Comparison of ENCODE assay signal across 26 cellular contexts in genomic region chr18:66159451-66159850, GRCh38.
"Had no signal": no experiment of that assay in that cellular context is flagged by ENCODE, and none has a peak within 500 bp of the region (broad histone marks: within the 10 kb centered on the region; RNA-seq: fewer than 3 reads in every experiment).

No MANE protein-coding gene starts in this region.

- H3K4me1 ChIP-seq: stomach, suprapubic skin, testis, thyroid gland, tibial artery, tibial nerve, transverse colon, upper lobe of left lung, upper lobe of right lung, uterus, vagina had no signal

- H3K4me3 ChIP-seq: stomach, suprapubic skin, testis, thoracic aorta, thyroid gland, tibial artery, tibial nerve, transverse colon, upper lobe of left lung, upper lobe of right lung, uterus, vagina had no signal

- H3K27ac ChIP-seq: stomach, suprapubic skin, testis, thoracic aorta, thyroid gland, tibial artery, tibial nerve, transverse colon, upper lobe of left lung, upper lobe of right lung, uterus, vagina had no signal

- FAIRE-seq: urothelium cell line had no signal

- H3K27me3 ChIP-seq: stomach, suprapubic skin, testis, thyroid gland, tibial artery, tibial nerve, transverse colon, upper lobe of left lung, upper lobe of right lung, uterus, vagina had no signal

- ATAC-seq: stimulated activated effector memory CD8-positive, alpha-beta T cell treated with anti-CD3 and anti-CD28 coated beads, Interleukin-12 subunit alpha, Interleukin-12 subunit beta, amount 100 ng/mL, for 72 hours; stimulated activated memory B cell treated with anti-CD40 and anti-IgM and Interleukin-4, amounts not matched to agents 10 μg/mL and 1 μg/mL and 100 μg/mL, for 72 hours; stimulated activated naive B cell treated with anti-CD40 and anti-IgM and Interleukin-4, amounts not matched to agents 10 μg/mL and 1 μg/mL and 100 μg/mL, for 72 hours; stimulated activated naive CD8-positive, alpha-beta T cell treated with anti-CD3 and anti-CD28 coated beads, Interleukin-15, amount 100 ng/mL, for 72 hours; stimulated activated naive CD8-positive, alpha-beta T cell treated with anti-CD3 and anti-CD28 coated beads, Interleukin-15, Interleukin-2, amounts not matched to agents 100 U/mL and 50 U/mL, for 24 hours; upper lobe of right lung had no signal

- H3K9me3 ChIP-seq: stomach, suprapubic skin, testis, thoracic aorta, thyroid gland, tibial artery, transverse colon, upper lobe of left lung, upper lobe of right lung, uterus, vagina had no signal

- H3K36me3 ChIP-seq: stomach, suprapubic skin, thoracic aorta, thyroid gland, tibial artery, tibial nerve, transverse colon, upper lobe of left lung, upper lobe of right lung, uterus, vagina had no signal

- DNase-seq: stimulated activated CD4-positive, alpha-beta T cell treated with anti-CD3 and anti-CD28 coated beads, Interleukin-2, amount 100 ng/mL, for 48 hours; stimulated activated CD4-positive, alpha-beta T cell treated with anti-CD3 and anti-CD28 coated beads, Interleukin-4, amount 100 ng/mL, for 1 hour; stimulated activated CD4-positive, alpha-beta T cell treated with anti-CD3 and anti-CD28 coated beads, Interleukin-4, amount 100 ng/mL, for 24 hours; stimulated activated CD4-positive, alpha-beta T cell treated with anti-CD3 and anti-CD28 coated beads, Interleukin-4, amount 100 ng/mL, for 4 hours; stimulated activated CD8-positive, alpha-beta memory T cell treated with anti-CD3 and anti-CD28 coated beads, Interleukin-4, amount 100 ng/mL, for 48 hours; stimulated activated naive B cell treated with anti-CD40 and anti-IgM and Interleukin-4, amounts not matched to agents 10 μg/mL and 1 μg/mL and 100 μg/mL, for 72 hours; stimulated activated naive CD4-positive, alpha-beta T cell; stimulated activated naive CD8-positive, alpha-beta T cell treated with anti-CD3 and anti-CD28 coated beads, Interleukin-15, amount 100 ng/mL, for 72 hours; stimulated activated naive CD8-positive, alpha-beta T cell treated with anti-CD3 and anti-CD28 coated beads, Interleukin-15, Interleukin-2, amounts not matched to agents 100 U/mL and 50 U/mL, for 24 hours; stomach; substantia nigra; testis; thyroid gland; tibial artery; transverse colon; trophoblast cell; upper lobe of left lung; upper lobe of right lung; uterus had no signal
